Comparison of ENCODE assay signal across 25 cellular contexts in the genomic region with DNA sequence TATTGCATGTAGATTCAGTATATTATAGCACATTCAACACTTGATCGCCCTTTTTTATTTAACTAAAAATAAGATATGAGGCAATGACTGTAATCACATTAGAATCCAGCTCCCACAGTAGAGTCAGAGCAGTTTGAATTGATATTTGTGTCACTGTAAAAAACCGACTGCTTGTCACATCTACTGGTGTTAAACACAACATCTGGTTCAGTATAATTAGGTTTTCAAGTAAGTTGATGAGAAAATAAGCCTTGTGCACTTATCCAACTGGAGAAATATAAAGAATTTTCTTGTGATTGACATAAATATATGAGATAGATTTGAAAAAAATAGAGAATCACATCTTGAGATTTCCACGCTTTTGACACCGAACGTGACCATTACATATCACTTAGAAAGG.
DNase-seq lines count a peak whose midpoint lies in the region; ATAC-seq and TF ChIP-seq lines count a peak whose summit lies in the region.
"Had no signal": no experiment of that assay in that cellular context is flagged by ENCODE, and none has a peak within 500 bp of the region (broad histone marks: within the 10 kb centered on the region; RNA-seq: fewer than 3 reads in every experiment).

No MANE protein-coding gene starts in this region.

- H3K27ac ChIP-seq in left ventricle myocardium inferior (replicated peaks): peak overlapping the region; percentile 85
- H3K27ac ChIP-seq in heart right ventricle: peak overlapping the region in 2 of 10 donors; percentile 11 to 45
- H3K27ac ChIP-seq in neural cell (ENCODE audit: low read length): no peak overlapping the region
- H3K27ac ChIP-seq: BLaER1 had no signal

- H3K27ac Mint-ChIP-seq in activated naive CD8-positive, alpha-beta T cell treated with anti-CD3 and anti-CD28 coated beads for 36 hours: no peak overlapping the region
- H3K27ac Mint-ChIP-seq: CD14-positive monocyte; CD4-positive, alpha-beta memory T cell; CD8-positive, alpha-beta memory T cell had no signal

- no peaks in the 10 kb centered on the region for H3K36me3 Mint-ChIP-seq in activated naive CD8-positive, alpha-beta T cell treated with anti-CD3 and anti-CD28 coated beads for 36 hours
- H3K36me3 Mint-ChIP-seq: CD14-positive monocyte; CD4-positive, alpha-beta memory T cell; CD4-positive, CD25-positive, alpha-beta regulatory T cell; CD8-positive, alpha-beta memory T cell had no signal

- H2AFZ ChIP-seq in neural cell (ENCODE audit: low read depth, low read length): no peak overlapping the region

- H3K4me1 Mint-ChIP-seq in activated naive CD8-positive, alpha-beta T cell treated with anti-CD3 and anti-CD28 coated beads for 36 hours: no peaks in the 10 kb centered on the region
- H3K4me1 Mint-ChIP-seq: CD14-positive monocyte; CD4-positive, alpha-beta memory T cell; CD4-positive, CD25-positive, alpha-beta regulatory T cell; CD8-positive, alpha-beta memory T cell had no signal

- H3K9ac ChIP-seq in neural cell (ENCODE audit: low read length): no peak overlapping the region
- H3K9ac ChIP-seq: BLaER1 had no signal

- TF ChIP-seq RAD21 in neural cell (conservative IDR thresholded peaks at IDR 0.05): no peak

- H3K4me2 ChIP-seq in neural cell (ENCODE audit: low read length): peak overlapping the region; percentile 28
- H3K4me2 ChIP-seq: BLaER1 had no signal

- H3K27me3 Mint-ChIP-seq in activated naive CD8-positive, alpha-beta T cell treated with anti-CD3 and anti-CD28 coated beads for 36 hours: no peaks in the 10 kb centered on the region
- H3K27me3 Mint-ChIP-seq: CD4-positive, alpha-beta memory T cell; CD4-positive, CD25-positive, alpha-beta regulatory T cell; CD8-positive, alpha-beta memory T cell had no signal

- 77% methylated on average over 5 of the region's 5 CpGs for WGBS in heart right ventricle, 2 donors

- H3K9me3 ChIP-seq in left ventricle myocardium inferior (replicated peaks) (no peaks in the 10 kb centered on the region), heart right ventricle (peaks cover 0 to 5% (median 0%) of the 10 kb centered on the region in 11 donors), neural cell (ENCODE audit: low read length) (no peaks in the 10 kb centered on the region)
- H3K9me3 ChIP-seq: BE2C, BLaER1 had no signal

- H3F3A ChIP-seq in neural cell (ENCODE audit: insufficient read depth, low read length, poor library complexity, severe bottlenecking): no peaks in the 10 kb centered on the region

- DNase-seq in left ventricle myocardium inferior: no peak
- no peak for DNase-seq in heart right ventricle
- peak; percentile 18 for DNase-seq in SK-N-DZ (ENCODE audit: low spot score)
- DNase-seq in posterior cingulate gyrus: no peak
- DNase-seq in activated naive CD8-positive, alpha-beta T cell treated with anti-CD3 and anti-CD28 coated beads for 36 hours: no peak
- no peak for DNase-seq in NCI-H2171 treated with DMSO at 0.1 percent for 48 hours (lab: John Stamatoyannopoulos, UW)
- DNase-seq: 8988T; ACHN; BE2C; C1 segment of cervical spinal cord; CD4-positive, alpha-beta memory T cell; CD4-positive, CD25-positive, alpha-beta regulatory T cell; CD8-positive, alpha-beta memory T cell; COR-L47; DMS 273 treated with DMSO at 0.1 percent for 48 hours; DMS153; DMS53; DMS79; DND-41; EL; GDM1 had no signal

- no peaks in the 10 kb centered on the region for H3K79me2 ChIP-seq in neural cell (replicated peaks; ENCODE audit: insufficient read depth, low read length)

- H3K9me2 ChIP-seq in neural cell (ENCODE audit: insufficient read depth, low read length): no peaks in the 10 kb centered on the region

- no peak for TF ChIP-seq CTCF in left ventricle myocardium inferior (IDR thresholded peaks at IDR 0.05; ENCODE audit: borderline replicate concordance)
- no peak for TF ChIP-seq CTCF in heart right ventricle (IDR thresholded peaks at IDR 0.05)
- no peak for TF ChIP-seq CTCF in neural cell (IDR thresholded peaks at IDR 0.05; ENCODE audit: poor library complexity, severe bottlenecking)

- H3K4me3 ChIP-seq in left ventricle myocardium inferior (no peak overlapping the region), heart right ventricle (no peak overlapping the region), neural cell (ENCODE audit: low read length) (no peak overlapping the region)
- H3K4me3 ChIP-seq: BLaER1, GM12878 had no signal

- peaks cover 6% of the 10 kb centered on the region for H3K9me3 Mint-ChIP-seq in activated naive CD8-positive, alpha-beta T cell treated with anti-CD3 and anti-CD28 coated beads for 36 hours

- no peaks in the 10 kb centered on the region for H3K27me3 ChIP-seq in left ventricle myocardium inferior (ENCODE audit: low read depth)
- no peaks in the 10 kb centered on the region for H3K27me3 ChIP-seq in heart right ventricle
- no peaks in the 10 kb centered on the region for H3K27me3 ChIP-seq in neural cell (ENCODE audit: insufficient read depth, low read depth, low read length)
- H3K27me3 ChIP-seq: BE2C, BLaER1 had no signal

- intact Hi-C loops in left ventricle myocardium inferior (cut with micrococcal nuclease) (no loop called here), heart right ventricle (cut with DNase I) (loop anchor here in 2 of 10 donors (5.0 to 10.0 kb wide), 2 partner anchors 57 to 110 kb away; no protein-coding TSS in a partner anchor), posterior cingulate gyrus (cut with DNase I) (no loop called here)

- no peak overlapping the region for H3K4me3 Mint-ChIP-seq in activated naive CD8-positive, alpha-beta T cell treated with anti-CD3 and anti-CD28 coated beads for 36 hours
- H3K4me3 Mint-ChIP-seq: CD14-positive monocyte; CD4-positive, alpha-beta memory T cell; CD4-positive, CD25-positive, alpha-beta regulatory T cell; CD8-positive, alpha-beta memory T cell had no signal

- ATAC-seq in heart right ventricle: no peak
- ATAC-seq: GM12878 had no signal

- peak; percentile 94 for TF ChIP-seq EP300 in neural cell (conservative IDR thresholded peaks at IDR 0.05; ENCODE audit: poor library complexity, severe bottlenecking)

- H4K20me1 ChIP-seq in neural cell (ENCODE audit: insufficient read depth): no peaks in the 10 kb centered on the region
- H4K20me1 ChIP-seq: BLaER1 had no signal

- H3K36me3 ChIP-seq in left ventricle myocardium inferior: no peaks in the 10 kb centered on the region
- H3K36me3 ChIP-seq in heart right ventricle: no peaks in the 10 kb centered on the region
- H3K36me3 ChIP-seq in neural cell (ENCODE audit: insufficient read depth, low read length): no peaks in the 10 kb centered on the region
- H3K36me3 ChIP-seq: BE2C, BLaER1 had no signal

- H3K4me1 ChIP-seq in left ventricle myocardium inferior (peaks cover 32% of the 10 kb centered on the region), heart right ventricle (peaks cover 0 to 27% (median 0%) of the 10 kb centered on the region in 9 donors)
- H3K4me1 ChIP-seq: BLaER1 had no signal

TF ChIP-seq in neural cell, 6 proteins besides CTCF, POLR2A, EP300 and RAD21:
- TF ChIP-seq REST (IDR thresholded peaks at IDR 0.05; ENCODE audit: borderline replicate concordance) (peak; percentile 41), POLR2AphosphoS5 (IDR thresholded peaks at IDR 0.05) (peak; percentile 98), EZH2 (IDR thresholded peaks at IDR 0.05; ENCODE audit: borderline replicate concordance, insufficient read depth, low read length, poor library complexity, severe bottlenecking) (no peak)
